ENCODE assay signal across 28 cellular contexts in genomic region chr20:37398750-37399621, GRCh38. TPM values are rescaled to one million over a fixed set of nuclear protein-coding genes. Genes with fewer than 3 reads are reported as not detected.
DNase-seq lines count a peak whose midpoint lies in the region; ATAC-seq and TF ChIP-seq lines count a peak whose summit lies in the region.
"Had no signal": no experiment of that assay in that cellular context is flagged by ENCODE, and none has a peak within 500 bp of the region (broad histone marks: within the 10 kb centered on the region; RNA-seq: fewer than 3 reads in every experiment).

No MANE protein-coding gene starts in this region.

- H3K4me3 ChIP-seq in choroid plexus epithelial cell (ENCODE audit: low read depth, low read length) (no peak overlapping the region), right lobe of liver (no peak overlapping the region)
- H3K4me3 ChIP-seq: heart left ventricle, testis, uterus had no signal

- peak overlapping the region; percentile 15 for H3K27ac Mint-ChIP-seq in Calu3 (ENCODE audit: unreplicated experiment)
- H3K27ac Mint-ChIP-seq: activated naive CD4-positive, alpha-beta T cell treated with anti-CD3 and anti-CD28 coated beads, Interleukin-2, amount 50 U/mL, for 24 hours; activated T-helper 1 cell treated with anti-CD3 and anti-CD28 coated beads, Interleukin-12 subunit alpha, Interleukin-12 subunit beta, Interleukin-2, Interleukin-4 antibody, amounts not matched to agents 30 ng/mL and 10 ng/mL and 1 ng/mL, durations not matched to agents 14 hours and 24 hours and 36 hours; stimulated activated effector memory CD8-positive, alpha-beta T cell treated with anti-CD3 and anti-CD28 coated beads, Interleukin-12 subunit alpha, Interleukin-12 subunit beta, amount 100 ng/mL, for 72 hours had no signal

- no peaks in the 10 kb centered on the region for H3K27me3 ChIP-seq in right lobe of liver
- H3K27me3 ChIP-seq: heart left ventricle, testis, uterus had no signal

- H3K27me3 Mint-ChIP-seq in Calu3 (ENCODE audit: unreplicated experiment) = no peaks in the 10 kb centered on the region
- H3K27me3 Mint-ChIP-seq: activated naive CD4-positive, alpha-beta T cell treated with anti-CD3 and anti-CD28 coated beads, Interleukin-2, amount 50 U/mL, for 24 hours; naive B cell had no signal

- peak overlapping the region in 2 of 3 donors; percentile 39 to 42 for H3K27ac ChIP-seq in right lobe of liver
- H3K27ac ChIP-seq: C4-2B, heart left ventricle, testis, uterus had no signal

- TF ChIP-seq CTCF in Calu3 (IDR thresholded peaks at IDR 0.05; ENCODE audit: unreplicated experiment) (no peak), choroid plexus epithelial cell (conservative IDR thresholded peaks at IDR 0.05; ENCODE audit: low read depth, low read length) (peak; percentile 17), right lobe of liver (IDR thresholded peaks at IDR 0.05) (peak; percentile 37 to 55 (median 44))

- TF ChIP-seq POLR2A in right lobe of liver (IDR thresholded peaks at IDR 0.05) = no peak

- no peaks in the 10 kb centered on the region for H3K4me1 Mint-ChIP-seq in Calu3 (ENCODE audit: low read depth, unreplicated experiment)
- H3K4me1 Mint-ChIP-seq: activated naive CD4-positive, alpha-beta T cell treated with anti-CD3 and anti-CD28 coated beads, Interleukin-2, amount 50 U/mL, for 24 hours; naive B cell; stimulated activated effector memory CD8-positive, alpha-beta T cell treated with anti-CD3 and anti-CD28 coated beads, Interleukin-12 subunit alpha, Interleukin-12 subunit beta, amount 100 ng/mL, for 72 hours had no signal

- no peak overlapping the region for H3K4me3 Mint-ChIP-seq in Calu3 (ENCODE audit: low read depth, unreplicated experiment)
- H3K4me3 Mint-ChIP-seq: activated naive CD4-positive, alpha-beta T cell treated with anti-CD3 and anti-CD28 coated beads, Interleukin-2, amount 50 U/mL, for 24 hours; activated T-helper 1 cell treated with anti-CD3 and anti-CD28 coated beads, Interleukin-12 subunit alpha, Interleukin-12 subunit beta, Interleukin-2, Interleukin-4 antibody, amounts not matched to agents 30 ng/mL and 10 ng/mL and 1 ng/mL, durations not matched to agents 14 hours and 24 hours and 36 hours; naive B cell; stimulated activated effector memory CD8-positive, alpha-beta T cell treated with anti-CD3 and anti-CD28 coated beads, Interleukin-12 subunit alpha, Interleukin-12 subunit beta, amount 100 ng/mL, for 72 hours had no signal

- no peaks in the 10 kb centered on the region for H3K9me3 Mint-ChIP-seq in Calu3 (ENCODE audit: low read depth, unreplicated experiment)
- H3K9me3 Mint-ChIP-seq: activated naive CD4-positive, alpha-beta T cell treated with anti-CD3 and anti-CD28 coated beads, Interleukin-2, amount 50 U/mL, for 24 hours; activated T-helper 1 cell treated with anti-CD3 and anti-CD28 coated beads, Interleukin-12 subunit alpha, Interleukin-12 subunit beta, Interleukin-2, Interleukin-4 antibody, amounts not matched to agents 30 ng/mL and 10 ng/mL and 1 ng/mL, durations not matched to agents 14 hours and 24 hours and 36 hours; naive B cell; stimulated activated effector memory CD8-positive, alpha-beta T cell treated with anti-CD3 and anti-CD28 coated beads, Interleukin-12 subunit alpha, Interleukin-12 subunit beta, amount 100 ng/mL, for 72 hours had no signal

- CTCF ChIA-PET in Calu3 (lab: Charles Lee) = interaction anchor here (0.6 kb wide), 3 partner anchors 16 to 54 kb away, joined by 3 to 6 read pairs (median 4); no protein-coding TSS in a partner anchor

- peaks cover 0 to 12% (median 0%) of the 10 kb centered on the region in 4 donors for H3K4me1 ChIP-seq in right lobe of liver
- H3K4me1 ChIP-seq: uterus had no signal

- WGBS in right lobe of liver (ENCODE audit: insufficient coverage, low coverage, low lambda C conversion rate, missing lambda C conversion rate) = 64% methylated on average over 3 of the region's 15 CpGs

- H3K36me3 ChIP-seq in right lobe of liver = no peaks in the 10 kb centered on the region
- H3K36me3 ChIP-seq: uterus had no signal

- ATAC-seq in right lobe of liver = peak; percentile 79 to 93 (median 88)
- ATAC-seq in HG02973 (IDR thresholded peaks at IDR 0.05; ENCODE audit: unreplicated experiment) = no peak
- ATAC-seq: heart left ventricle, PC-3 had no signal

- peaks cover 92% of the 10 kb centered on the region for H3K36me3 Mint-ChIP-seq in Calu3 (ENCODE audit: insufficient read depth, unreplicated experiment)
- H3K36me3 Mint-ChIP-seq: activated naive CD4-positive, alpha-beta T cell treated with anti-CD3 and anti-CD28 coated beads, Interleukin-2, amount 50 U/mL, for 24 hours; naive B cell had no signal

- no TSS peak for BruUV-seq in Calu3 (replicated peaks; lab: Mats Ljungman, UMichigan)

- no peaks in the 10 kb centered on the region for H3K9me3 ChIP-seq in right lobe of liver
- H3K9me3 ChIP-seq: heart left ventricle, testis, uterus had no signal

- intact Hi-C loops in Calu3 (cut with micrococcal nuclease; ENCODE audit: unreplicated experiment) (no loop called here), right lobe of liver (cut with DNase I) (loop anchor here in 1 of 2 donors (10.0 kb wide), 1 partner anchor 126 kb away; the partner anchor contains the start of genes BLCAP and NNAT)

- DNase-seq in Calu3 (no peak), HuH-7 (ENCODE audit: low spot score) (peak; percentile 55), choroid plexus epithelial cell (ENCODE audit: low read depth) (no peak), right lobe of liver (peak in 2 of 3 donors; percentile 61 to 84), islet precursor cell (no peak), NAMALWA (ENCODE audit: low spot score) (no peak)
- DNase-seq in activated CD8-positive, alpha-beta memory T cell treated with anti-CD3 and anti-CD28 coated beads, Interleukin-2, amount 50 U/mL, for 48 hours = no peak
- DNase-seq: activated CD4-positive, alpha-beta T cell treated with anti-CD3 and anti-CD28 coated beads for 4 hours; aorta; caudate nucleus; dermis blood vessel endothelial cell; DND-41; heart left ventricle; mesendoderm; naive B cell; NCI-H1436; NCI-H2107; NCI-H446 treated with DMSO at 0.1 percent for 48 hours; PC-3; stimulated activated CD4-positive, alpha-beta T cell treated with anti-CD3 and anti-CD28 coated beads, Interleukin-2, amount 100 ng/mL, for 48 hours; T-helper 1 cell; testis; uterus had no signal

RNA-seq across cellular contexts. Expression of gene SRC, which starts 53.0 kb away (rescaled TPM):
- total RNA-seq in Calu3 (2022) (185 and 203 TPM in 2 replicates), right lobe of liver (10 to 100 TPM in 4 of 6 experiments, 1 to 10 TPM in 2; 3.1 to 17.3 (median 11.2) TPM)

Comparison
In these comparisons a context has a peak if more than half of its experiments do, and no peak if none do; other contexts are left out.
1. DNase-seq: peak in HuH-7 (single experiment) and right lobe of liver (2 of 3); none in Calu3 (single experiment), choroid plexus epithelial cell (single experiment), activated CD8-positive, alpha-beta memory T cell treated with anti-CD3 and anti-CD28 coated beads, Interleukin-2, amount 50 U/mL, for 48 hours (single experiment), islet precursor cell (single experiment) and NAMALWA (single experiment).
2. RNA of gene SRC, which starts 53.0 kb away (total RNA-seq): 185 to 203 TPM in Calu3; 3.1 to 17.3 TPM in right lobe of liver; every median in the first group is over 10 times any median in the second.